16 cellular contexts compared by ENCODE assay signal in the genomic region with DNA sequence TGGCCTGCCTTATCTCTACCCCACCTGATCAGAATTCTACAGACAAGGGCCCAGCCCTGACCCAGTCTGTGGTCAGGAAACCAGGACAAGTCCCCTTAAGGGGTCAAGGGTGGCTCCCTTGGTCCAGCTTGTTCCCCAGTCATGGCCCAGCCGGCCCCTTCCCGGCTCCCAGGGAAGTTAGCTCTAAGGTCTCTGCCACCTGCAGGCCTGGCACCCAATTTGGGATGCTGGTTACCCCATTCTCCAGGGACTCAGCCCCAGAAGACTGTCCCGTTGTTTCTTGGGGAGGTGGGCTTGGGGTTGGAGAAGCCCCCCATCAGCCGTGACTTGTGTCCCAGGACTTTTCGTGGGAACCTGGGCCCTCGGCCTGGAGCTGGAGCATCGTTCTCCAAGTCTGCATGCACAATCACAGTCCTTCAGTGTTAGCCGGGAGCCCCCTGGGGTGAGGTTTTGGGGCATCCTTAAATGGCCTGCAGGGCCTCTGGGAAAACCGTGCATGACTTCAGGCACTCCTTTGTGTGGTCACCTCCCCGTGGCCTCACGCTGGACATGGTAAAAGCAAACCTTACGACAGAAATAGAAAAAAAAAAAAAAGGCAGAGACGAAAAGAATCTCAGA.
"Had no signal": no experiment of that assay in that cellular context is flagged by ENCODE, and none has a peak within 500 bp of the region (broad histone marks: within the 10 kb centered on the region; RNA-seq: fewer than 3 reads in every experiment).

No MANE protein-coding gene starts in this region.

- H3K27ac ChIP-seq: adrenal gland, esophagus squamous epithelium, pancreas, sigmoid colon had no signal

- H3K4me3 Mint-ChIP-seq: activated naive CD4-positive, alpha-beta T cell treated with anti-CD3 and anti-CD28 coated beads, Interleukin-2, amount 50 U/mL, for 24 hours; activated T-cell treated with anti-CD3 and anti-CD28 coated beads, Interleukin-2, amount 50 U/mL, for 72 hours; mesothelial cell of epicardium had no signal

- H3K4me1 Mint-ChIP-seq: activated naive CD4-positive, alpha-beta T cell treated with anti-CD3 and anti-CD28 coated beads, Interleukin-2, amount 50 U/mL, for 24 hours had no signal

- H3K27me3 Mint-ChIP-seq: activated naive CD4-positive, alpha-beta T cell treated with anti-CD3 and anti-CD28 coated beads, Interleukin-2, amount 50 U/mL, for 24 hours had no signal

- H3K36me3 ChIP-seq: adrenal gland, esophagus squamous epithelium, pancreas, sigmoid colon had no signal

- DNase-seq: activated CD4-positive, alpha-beta T cell treated with anti-CD3 and anti-CD28 coated beads, Interleukin-2, amount 50 U/mL, for 1 hour; activated CD4-positive, CD25-positive, alpha-beta regulatory T cell treated with anti-CD3 and anti-CD28 coated beads, Interleukin-2, amount 50 U/mL, for 72 hours; activated gamma-delta T cell; activated T-cell treated with anti-CD3 and anti-CD28 coated beads, Interleukin-2, amount 50 U/mL, for 72 hours; adrenal gland; dermis blood vessel endothelial cell; effector memory CD4-positive, alpha-beta T cell; esophagus squamous epithelium; hippocampal formation; sigmoid colon; stimulated activated naive CD4-positive, alpha-beta T cell had no signal

- H3K27me3 ChIP-seq: adrenal gland, pancreas had no signal

- H3K27ac Mint-ChIP-seq: activated naive CD4-positive, alpha-beta T cell treated with anti-CD3 and anti-CD28 coated beads, Interleukin-2, amount 50 U/mL, for 24 hours; activated T-cell treated with anti-CD3 and anti-CD28 coated beads, Interleukin-2, amount 50 U/mL, for 72 hours had no signal

- H3K9me3 Mint-ChIP-seq: activated naive CD4-positive, alpha-beta T cell treated with anti-CD3 and anti-CD28 coated beads, Interleukin-2, amount 50 U/mL, for 24 hours; activated T-cell treated with anti-CD3 and anti-CD28 coated beads, Interleukin-2, amount 50 U/mL, for 72 hours; mesothelial cell of epicardium had no signal

- H3K36me3 Mint-ChIP-seq: activated naive CD4-positive, alpha-beta T cell treated with anti-CD3 and anti-CD28 coated beads, Interleukin-2, amount 50 U/mL, for 24 hours; mesothelial cell of epicardium had no signal

- H3K4me3 ChIP-seq: adrenal gland, pancreas had no signal

- FAIRE-seq: bronchial epithelial cell, islet of Langerhans, pancreas had no signal

- ATAC-seq: activated T-cell treated with anti-CD3 and anti-CD28 coated beads, Interleukin-2, amount 50 U/mL, for 72 hours; pancreas had no signal

- H3K9me3 ChIP-seq: adrenal gland, esophagus squamous epithelium, pancreas, sigmoid colon had no signal

- H3K4me1 ChIP-seq: adrenal gland, pancreas had no signal
